15 cellular contexts compared by ENCODE assay signal in genomic region chr10:64503429-64503828, GRCh38.
"Had no signal": no experiment of that assay in that cellular context is flagged by ENCODE, and none has a peak within 500 bp of the region (broad histone marks: within the 10 kb centered on the region; RNA-seq: fewer than 3 reads in every experiment).

No MANE protein-coding gene starts in this region.

- H3K27me3 ChIP-seq: cardiac muscle cell, sigmoid colon, spleen had no signal

- H3K9me3 ChIP-seq: prostate gland, sigmoid colon had no signal

- H3K4me1 ChIP-seq: prostate gland, sigmoid colon had no signal

- H3K36me3 ChIP-seq: cardiac muscle cell, prostate gland, sigmoid colon, spleen had no signal

- H3K27ac ChIP-seq: cardiac muscle cell, prostate gland, sigmoid colon, spleen had no signal

- ATAC-seq: activated CD8-positive, alpha-beta T cell treated with anti-CD3 and anti-CD28 coated beads, Interleukin-2, amount 10 ng/mL, durations not matched to agents 7 days and 5 days; activated naive CD4-positive, alpha-beta T cell treated with anti-CD3 and anti-CD28 coated beads, Interleukin-2, amount 50 U/mL, for 72 hours; activated T-cell treated with anti-CD3 and anti-CD28 coated beads, Interleukin-2, amount 50 U/mL, for 72 hours; esophagus mucosa had no signal

- H3K4me3 ChIP-seq: cardiac muscle cell, prostate gland, sigmoid colon, spleen had no signal

- DNase-seq: activated CD4-positive, alpha-beta T cell treated with anti-CD3 and anti-CD28 coated beads, Interleukin-2, amount 10 ng/mL, durations not matched to agents 24 days and 14 days; activated CD4-positive, CD25-positive, alpha-beta regulatory T cell; activated CD8-positive, alpha-beta memory T cell treated with anti-CD3 and anti-CD28 coated beads, Interleukin-2, amount 50 U/mL, for 4 hours; activated CD8-positive, alpha-beta T cell treated with anti-CD3 and anti-CD28 coated beads, Interleukin-2, amount 10 ng/mL, durations not matched to agents 7 days and 5 days; activated gamma-delta T cell; activated T-cell treated with anti-CD3 and anti-CD28 coated beads, Interleukin-2, amount 50 U/mL, for 72 hours; glutamatergic neuron; hypothalamus; kidney glomerular epithelial cell; sigmoid colon; spleen had no signal
